36 cellular contexts compared by ENCODE assay signal in the genomic region with DNA sequence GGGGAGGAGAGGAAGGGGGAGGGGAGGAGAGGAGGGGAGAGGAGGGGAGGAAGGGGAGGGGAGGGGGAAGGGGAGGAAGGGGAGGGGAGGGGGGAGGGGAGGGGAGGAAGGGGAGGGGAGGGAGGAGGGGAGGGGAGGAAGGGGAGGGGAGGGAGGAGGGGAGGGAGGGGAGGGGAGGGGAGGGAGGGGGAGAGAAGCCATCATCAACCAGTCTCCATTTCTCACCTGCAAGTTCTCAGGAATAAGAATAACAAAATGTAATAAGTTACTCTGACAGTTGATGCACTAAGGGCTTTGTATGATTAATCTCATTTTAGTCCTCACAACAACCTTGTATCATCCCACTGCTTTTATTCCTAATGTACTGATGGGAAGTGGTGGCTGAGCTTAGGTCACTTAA.
"Had no signal": no experiment of that assay in that cellular context is flagged by ENCODE, and none has a peak within 500 bp of the region (broad histone marks: within the 10 kb centered on the region; RNA-seq: fewer than 3 reads in every experiment).

No MANE protein-coding gene starts in this region.

- H3K27me3 ChIP-seq: adrenal gland, body of pancreas, brain microvascular endothelial cell, breast epithelium had no signal

- H3K36me3 ChIP-seq: adrenal gland, brain microvascular endothelial cell, breast epithelium had no signal

- H3K4me1 ChIP-seq: adrenal gland, body of pancreas, breast epithelium had no signal

- H3K27me3 Mint-ChIP-seq: activated CD4-positive, alpha-beta memory T cell treated with anti-CD3 and anti-CD28 coated beads for 36 hours; activated T-helper 17 cell treated with anti-CD3 and anti-CD28 coated beads, Interleukin-2, amount 50 U/mL, for 72 hours had no signal

- H3K4me3 Mint-ChIP-seq: activated B cell treated with CpG ODN at 0.5 μM for 24 hours; activated CD4-positive, alpha-beta memory T cell treated with anti-CD3 and anti-CD28 coated beads for 36 hours; activated CD4-positive, alpha-beta T cell treated with anti-CD3 and anti-CD28 coated beads, Interleukin-2, amount 10 ng/mL, durations not matched to agents 24 days and 14 days; activated CD8-positive, alpha-beta T cell treated with anti-CD3 and anti-CD28 coated beads for 36 hours; activated naive CD4-positive, alpha-beta T cell treated with anti-CD3 and anti-CD28 coated beads for 36 hours; activated naive CD8-positive, alpha-beta T cell treated with anti-CD3 and anti-CD28 coated beads for 36 hours; activated T-cell treated with anti-CD3 and anti-CD28 coated beads, Interleukin-2, amount 50 U/mL, for 4 hours; activated T-helper 1 cell treated with anti-CD3 and anti-CD28 coated beads, Interleukin-12 subunit alpha, Interleukin-12 subunit beta, Interleukin-2, Interleukin-4 antibody, amounts not matched to agents 30 ng/mL and 10 ng/mL and 1 ng/mL, durations not matched to agents 14 hours and 24 hours and 36 hours; activated T-helper 17 cell treated with anti-CD3 and anti-CD28 coated beads, Interleukin-2, amount 50 U/mL, for 72 hours; T-helper 1 cell treated with Interleukin-12 subunit alpha and Interleukin-12 subunit beta and Interleukin-4 antibody, amounts not matched to agents 30 μg/mL and 1 μg/mL, for 36 hours had no signal

- FAIRE-seq: astrocyte, TTC549 had no signal

- H3K27ac ChIP-seq: adrenal gland, body of pancreas, brain microvascular endothelial cell, breast epithelium, VCaP had no signal

- H3K9me3 Mint-ChIP-seq: activated B cell treated with CpG ODN at 0.5 μM for 24 hours; activated CD4-positive, alpha-beta memory T cell treated with anti-CD3 and anti-CD28 coated beads for 36 hours; activated CD4-positive, alpha-beta T cell treated with anti-CD3 and anti-CD28 coated beads, Interleukin-2, amount 10 ng/mL, durations not matched to agents 24 days and 14 days; activated CD8-positive, alpha-beta T cell treated with anti-CD3 and anti-CD28 coated beads for 36 hours; activated naive CD4-positive, alpha-beta T cell treated with anti-CD3 and anti-CD28 coated beads for 36 hours; activated naive CD8-positive, alpha-beta T cell treated with anti-CD3 and anti-CD28 coated beads for 36 hours; activated T-cell treated with anti-CD3 and anti-CD28 coated beads, Interleukin-2, amount 50 U/mL, for 72 hours; activated T-helper 1 cell treated with anti-CD3 and anti-CD28 coated beads, Interleukin-12 subunit alpha, Interleukin-12 subunit beta, Interleukin-2, Interleukin-4 antibody, amounts not matched to agents 30 ng/mL and 10 ng/mL and 1 ng/mL, durations not matched to agents 14 hours and 24 hours and 36 hours; activated T-helper 17 cell treated with anti-CD3 and anti-CD28 coated beads, Interleukin-2, amount 50 U/mL, for 72 hours had no signal

- H3K4me1 Mint-ChIP-seq: activated B cell treated with CpG ODN at 0.5 μM for 24 hours had no signal

- H3K36me3 Mint-ChIP-seq: activated CD4-positive, alpha-beta memory T cell treated with anti-CD3 and anti-CD28 coated beads for 36 hours; activated naive CD4-positive, alpha-beta T cell treated with anti-CD3 and anti-CD28 coated beads, Interleukin-2, amount 50 U/mL, for 72 hours; activated naive CD8-positive, alpha-beta T cell treated with anti-CD3 and anti-CD28 coated beads for 36 hours had no signal

- ATAC-seq: activated CD8-positive, alpha-beta T cell treated with anti-CD3 and anti-CD28 coated beads for 36 hours; activated naive CD4-positive, alpha-beta T cell treated with anti-CD3 and anti-CD28 coated beads, Interleukin-2, amount 50 U/mL, for 72 hours; activated T-cell treated with anti-CD3 and anti-CD28 coated beads, Interleukin-2, amount 50 U/mL, for 4 hours; activated T-cell treated with anti-CD3 and anti-CD28 coated beads, Interleukin-2, amount 50 U/mL, for 72 hours; activated T-helper 17 cell treated with anti-CD3 and anti-CD28 coated beads, Interleukin-2, amount 50 U/mL, for 72 hours; body of pancreas had no signal

- DNase-seq: activated B cell treated with CpG ODN at 0.5 μM for 24 hours; activated CD4-positive, alpha-beta memory T cell treated with anti-CD3 and anti-CD28 coated beads for 36 hours; activated CD4-positive, alpha-beta T cell treated with anti-CD3 and anti-CD28 coated beads for 4 hours; activated CD4-positive, alpha-beta T cell treated with anti-CD3 and anti-CD28 coated beads, Interleukin-2, amount 10 ng/mL, durations not matched to agents 24 days and 14 days; activated CD4-positive, alpha-beta T cell treated with anti-CD3 and anti-CD28 coated beads, Interleukin-2, amount 50 U/mL, for 1 hour; activated CD4-positive, alpha-beta T cell treated with anti-CD3 and anti-CD28 coated beads, Interleukin-2, amount 50 U/mL, for 4 hours; activated CD4-positive, CD25-positive, alpha-beta regulatory T cell treated with anti-CD3 and anti-CD28 coated beads, Interleukin-2, amount 50 U/mL, for 72 hours; activated CD8-positive, alpha-beta memory T cell treated with anti-CD3 and anti-CD28 coated beads, Interleukin-2, amount 50 U/mL, for 4 hours; activated CD8-positive, alpha-beta T cell treated with anti-CD3 and anti-CD28 coated beads for 36 hours; activated effector memory CD4-positive, alpha-beta T cell treated with anti-CD3 and anti-CD28 coated beads, Interleukin-2, amount 50 U/mL, for 16 hours; activated gamma-delta T cell treated with Interleukin-2 at 50 U/mL for 16 hours; activated naive CD4-positive, alpha-beta T cell; activated naive CD4-positive, alpha-beta T cell treated with anti-CD3 and anti-CD28 coated beads for 36 hours; activated naive CD4-positive, alpha-beta T cell treated with anti-CD3 and anti-CD28 coated beads, Interleukin-2, amount 50 U/mL, for 16 hours; activated naive CD8-positive, alpha-beta T cell treated with anti-CD3 and anti-CD28 coated beads for 36 hours; activated T-cell treated with anti-CD3 and anti-CD28 coated beads for 4 hours; activated T-cell treated with anti-CD3 and anti-CD28 coated beads, Interleukin-2, amount 50 U/mL, for 1 hour; activated T-cell treated with anti-CD3 and anti-CD28 coated beads, Interleukin-2, amount 50 U/mL, for 4 hours; activated T-cell treated with anti-CD3 and anti-CD28 coated beads, Interleukin-2, amount 50 U/mL, for 72 hours; amniotic stem cell; aorta; body of pancreas; brain microvascular endothelial cell; central memory CD4-positive, alpha-beta T cell; cerebellar nuclear complex; T-helper 1 cell; T-helper 9 cell had no signal

- H3K4me3 ChIP-seq: adrenal gland, body of pancreas, breast epithelium had no signal

- H3K9me3 ChIP-seq: adrenal gland, body of pancreas, breast epithelium had no signal

- H3K27ac Mint-ChIP-seq: activated B cell treated with CpG ODN at 0.5 μM for 24 hours; activated CD4-positive, alpha-beta memory T cell treated with anti-CD3 and anti-CD28 coated beads for 36 hours; activated CD4-positive, alpha-beta T cell treated with anti-CD3 and anti-CD28 coated beads, Interleukin-2, amount 10 ng/mL, durations not matched to agents 24 days and 14 days; activated CD8-positive, alpha-beta T cell treated with anti-CD3 and anti-CD28 coated beads for 36 hours; activated naive CD8-positive, alpha-beta T cell treated with anti-CD3 and anti-CD28 coated beads for 36 hours; activated T-helper 1 cell treated with anti-CD3 and anti-CD28 coated beads, Interleukin-12 subunit alpha, Interleukin-12 subunit beta, Interleukin-2, Interleukin-4 antibody, amounts not matched to agents 30 ng/mL and 10 ng/mL and 1 ng/mL, durations not matched to agents 14 hours and 24 hours and 36 hours had no signal
